In the genomic region with DNA sequence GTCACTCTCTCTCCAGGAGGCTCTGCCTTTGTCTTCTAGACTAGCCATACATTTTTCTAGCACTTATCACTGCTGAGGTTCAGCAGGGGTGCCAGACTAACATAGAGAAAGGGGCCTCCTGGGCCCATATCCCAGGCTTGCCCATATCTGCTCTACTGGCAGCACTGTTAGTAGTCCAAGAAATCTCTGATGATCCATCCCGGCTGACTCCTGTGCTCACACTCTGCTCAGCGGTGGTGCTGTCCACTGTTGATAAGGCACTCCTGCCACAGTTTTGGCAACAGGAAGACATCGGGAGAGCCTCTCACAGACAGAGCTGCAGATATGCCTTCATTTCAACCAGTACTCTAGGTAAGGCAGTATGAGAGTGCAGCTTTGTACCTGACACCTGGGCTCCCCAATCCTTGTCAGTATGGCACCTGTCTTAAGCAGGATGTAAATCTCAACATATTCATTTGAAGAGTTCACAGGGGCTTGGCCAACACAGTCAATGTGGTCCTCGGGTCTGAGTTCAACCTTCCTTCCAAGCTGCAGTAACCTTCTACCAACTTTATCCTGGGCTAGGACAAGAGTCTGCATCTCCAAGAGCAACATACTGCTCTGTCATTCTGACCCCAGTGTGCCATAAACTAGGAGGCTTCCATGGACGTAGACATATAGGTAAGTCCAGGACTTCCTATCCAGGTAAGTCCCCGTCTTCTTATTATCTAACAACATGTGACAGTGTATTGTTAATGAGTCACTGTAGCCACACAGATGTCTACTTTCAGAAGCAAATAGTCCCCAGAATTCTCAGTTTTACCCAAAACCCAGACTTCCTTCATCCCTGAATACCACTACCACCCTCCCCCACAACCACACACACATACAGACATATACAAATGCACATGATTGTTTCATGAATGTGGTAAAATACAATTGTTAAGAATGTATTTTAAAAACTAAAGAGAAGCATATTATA, we compare ENCODE assay signal across 8 cellular contexts. TPM values are rescaled to one million over a fixed set of nuclear protein-coding genes. Genes with fewer than 3 reads are reported as not detected.
DNase-seq lines count a peak whose midpoint lies in the region; ATAC-seq and TF ChIP-seq lines count a peak whose summit lies in the region.

No MANE protein-coding gene starts in this region.

- H3K36me3 ChIP-seq in IMR-90 (ENCODE audit: control insufficient read depth, insufficient read depth, low read length), result peaks cover 11% of the 10 kb centered on the region
- H3K36me3 ChIP-seq in mucosa of descending colon (ENCODE audit: low read depth), result no peaks in the 10 kb centered on the region

- no peak overlapping the region for H3K4ac ChIP-seq in IMR-90 (ENCODE audit: low read depth, low read length)

- dilution Hi-C loops in IMR-90 (cut with HindIII; ENCODE audit: low sequenced_read_pairs, unreplicated experiment), result no loop called here

- no peaks in the 10 kb centered on the region for H3K27me3 ChIP-seq in IMR-90 (ENCODE audit: control insufficient read depth, insufficient read depth, low read length)

- intact Hi-C loops in IMR-90 (cut with micrococcal nuclease), result no loop called here
- intact Hi-C loops in mucosa of descending colon (cut with DNase I, micrococcal nuclease), result no loop called here

- peaks cover 36% of the 10 kb centered on the region for H3K9me1 ChIP-seq in IMR-90 (ENCODE audit: insufficient read depth, low read length)

- no peak overlapping the region for H3K14ac ChIP-seq in IMR-90 (replicated peaks; ENCODE audit: low read depth, low read length)

- POLR2A ChIA-PET in IMR-90 (lab: Charles Lee; ENCODE audit: unreplicated experiment), result no interaction called here

- peaks cover 4 to 78% of the 10 kb centered on the region in 2 experiments; a peak in 2 of 4 replicates for H3K79me1 ChIP-seq in IMR-90 (ENCODE audit: low read depth in 1 of 2, low read length in 2 of 2)

- no peaks in the 10 kb centered on the region for H3K9me3 Mint-ChIP-seq in mesothelial cell of epicardium

- TF ChIP-seq CTCF in IMR-90 (conservative IDR thresholded peaks at IDR 0.05; ENCODE audit: low read depth, low read length) (no peak), fibroblast of the aortic adventitia (IDR thresholded peaks at IDR 0.05; ENCODE audit: insufficient read depth, low read length) (no peak), mucosa of descending colon (IDR thresholded peaks at IDR 0.05) (no peak), GM13977 (IDR thresholded peaks at IDR 0.05; ENCODE audit: extremely low read depth, insufficient read depth, missing control alignments) (no peak), mesothelial cell of epicardium (IDR thresholded peaks at IDR 0.05; ENCODE audit: unreplicated experiment) (no peak)

- H4K20me1 ChIP-seq in IMR-90 (ENCODE audit: insufficient read depth, low read length), result peaks cover 97% of the 10 kb centered on the region

- no peak overlapping the region for H3K27ac Mint-ChIP-seq in mesothelial cell of epicardium

- no peak overlapping the region for H2BK120ac ChIP-seq in IMR-90 (ENCODE audit: low read depth, low read length)

- CTCF ChIA-PET in IMR-90 (lab: Yijun Ruan, JAX), result no interaction called here

- no peak overlapping the region for H2AK9ac ChIP-seq in IMR-90 (replicated peaks; ENCODE audit: low read depth, low read length, poor library complexity)

- no peaks in the 10 kb centered on the region for H3K36me3 Mint-ChIP-seq in mesothelial cell of epicardium

- H3K4me1 ChIP-seq in IMR-90 (ENCODE audit: control insufficient read depth, insufficient read depth, low read length) (peaks cover 23% of the 10 kb centered on the region), mucosa of descending colon (ENCODE audit: low read depth) (no peaks in the 10 kb centered on the region)

- TF ChIP-seq POLR2A in IMR-90 (IDR thresholded peaks at IDR 0.05; ENCODE audit: low read depth, low read length), result no peak

- H2BK5ac ChIP-seq in IMR-90 (ENCODE audit: low read depth, low read length, poor library complexity, severe bottlenecking), result no peak overlapping the region

- H3K9me3 ChIP-seq in IMR-90 (ENCODE audit: control insufficient read depth, insufficient read depth, low read length) (no peaks in the 10 kb centered on the region), mucosa of descending colon (no peaks in the 10 kb centered on the region)

- no peak overlapping the region for H2AK5ac ChIP-seq in IMR-90 (ENCODE audit: low read depth, low read length)

- peak overlapping the region; percentile 23; the same call in 1 of the 2 replicates for H3K23ac ChIP-seq in IMR-90 (ENCODE audit: low read depth, low read length)

- H2AFZ ChIP-seq in IMR-90 (replicated peaks; ENCODE audit: low read length, poor library complexity), result no peak overlapping the region

- no peak for TF ChIP-seq RAD21 in IMR-90 (IDR thresholded peaks at IDR 0.05; ENCODE audit: low read length)

- H3K4me3 Mint-ChIP-seq in mesothelial cell of epicardium, result no peak overlapping the region

- no peak overlapping the region for H3K56ac ChIP-seq in IMR-90 (ENCODE audit: extremely low read depth, insufficient read depth, low read length)

- no TSS peak for BruUV-seq in IMR-90 (replicated peaks; lab: Mats Ljungman, UMichigan)

- no peak overlapping the region for H3K27ac ChIP-seq in IMR-90 (ENCODE audit: insufficient read depth, low read length)

- H3K9ac ChIP-seq in IMR-90 (ENCODE audit: low read depth, low read length), result no peak overlapping the region

- no peaks in the 10 kb centered on the region for H3K27me3 Mint-ChIP-seq in mesothelial cell of epicardium (ENCODE audit: low read depth)

- H3K4me2 ChIP-seq in IMR-90 (ENCODE audit: low read depth, low read length), result no peak overlapping the region

- in situ Hi-C loops in IMR-90 (cut with MboI; ENCODE audit: low sequenced_read_pairs) (loop anchor here (25.0 kb wide), 1 partner anchor 563 kb away; the partner anchor contains the start of gene CCNYL1), GM13977 (cut with MboI; ENCODE audit: low pct_unique_long_range_greater_than_20kb, low sequenced_read_pairs, unreplicated experiment) (no loop called here)

- peak; percentile 78 for ATAC-seq in GM21528 (IDR thresholded peaks at IDR 0.05; ENCODE audit: low FRiP score, unreplicated experiment)
- ATAC-seq in IMR-90 (ENCODE audit: low read depth), result peak; percentile 60
- ATAC-seq in mucosa of descending colon, result no peak

- H3K18ac ChIP-seq in IMR-90 (ENCODE audit: low read depth, low read length), result no peak overlapping the region

- H2BK20ac ChIP-seq in IMR-90 (ENCODE audit: low read depth, low read length), result no peak overlapping the region

- WGBS in IMR-90 (ENCODE audit: extremely low coverage in 2 of 2, insufficient read length in 1 of 2), 2 experiments, result 60% methylated on average over 1 of the region's 6 CpGs; no CpG with 5 or more reads in 1 of the 2 experiments

- H3K4me1 Mint-ChIP-seq in mesothelial cell of epicardium, result peaks cover 33% of the 10 kb centered on the region

- H3K4me3 ChIP-seq in GM08714 (ENCODE audit: low read length) (peak overlapping the region; percentile 35; the same call in 1 of the 2 replicates), IMR-90 (ENCODE audit: insufficient read depth, low read depth, low read length) (no peak overlapping the region), fibroblast of the aortic adventitia (ENCODE audit: low read depth, low read length) (no peak overlapping the region), mucosa of descending colon (no peak overlapping the region)

- DNase-seq in IMR-90 (peak; percentile 50), fibroblast of the aortic adventitia (ENCODE audit: low read depth) (peak; percentile 63), mucosa of descending colon (no peak), GM13977 (ENCODE audit: low spot score) (no peak), mesothelial cell of epicardium (ENCODE audit: low spot score in 2 of 2, unreplicated experiment in 2 of 2) (no peak), NCI-H146 (lab: John Stamatoyannopoulos, UW) (no peak)

- no peak overlapping the region for H4K8ac ChIP-seq in IMR-90 (ENCODE audit: low read depth in 2 of 2, low read length in 2 of 2)

- no peak overlapping the region; the same call in 2 of the 3 replicates for H2BK15ac ChIP-seq in IMR-90 (ENCODE audit: low read depth, low read length)

- H4K91ac ChIP-seq in IMR-90 (ENCODE audit: insufficient read depth, low read depth, low read length), result no peak overlapping the region

- no peak overlapping the region for H4K5ac ChIP-seq in IMR-90 (ENCODE audit: low read depth, low read length)

TF ChIP-seq in IMR-90, 13 proteins besides CTCF, POLR2A, EP300 and RAD21:
- no peak for TF ChIP-seq SMC3 (IDR thresholded peaks at IDR 0.05; ENCODE audit: low read depth, low read length)
- no peak for TF ChIP-seq CEBPB (IDR thresholded peaks at IDR 0.05; ENCODE audit: low read depth, low read length)
- no peak for TF ChIP-seq MXI1 (IDR thresholded peaks at IDR 0.05; ENCODE audit: borderline replicate concordance, low read depth, low read length)
- TF ChIP-seq USF2 (IDR thresholded peaks at IDR 0.05; ENCODE audit: low read depth, low read length), result no peak
- TF ChIP-seq MAFK (IDR thresholded peaks at IDR 0.05; ENCODE audit: low read depth, low read length), result no peak

RNA-seq across cellular contexts. Expression of gene KLF7, which starts 16.2 kb away (rescaled TPM):
- total RNA-seq in IMR-90 (2012; rRNA removed) (25.3 and 28.5 TPM in 2 replicates), fibroblast of the aortic adventitia (ENCODE audit: low replicate concordance) (12.3 and 38.5 TPM in 2 replicates), mucosa of descending colon (10 to 100 TPM in 2 of 3 donors, 1 to 10 TPM in 1; 6.7 to 32.7 (median 12.9) TPM), mesothelial cell of epicardium (16.2 to 17.8 TPM (median 16.9 TPM) in 3 replicates)
- 23.1 and 24.1 TPM in 2 replicates for polyA plus RNA-seq in IMR-90 (2012; rRNA removed)
- 5.1 and 8.5 TPM in 2 replicates for polyA plus RNA-seq in IMR-90 (2012; cell fraction: cytosol; rRNA removed)
- polyA plus RNA-seq in IMR-90 (2012; cell fraction: nucleus; rRNA removed; ENCODE audit: low replicate concordance), result 33.0 and 75.4 TPM in 2 replicates

Comparison
In these comparisons a context has a peak if more than half of its experiments do, and no peak if none do; other contexts are left out.
1. DNase-seq: peak in IMR-90 (single experiment) and fibroblast of the aortic adventitia (single experiment); none in mucosa of descending colon (0 of 3), GM13977 (single experiment), mesothelial cell of epicardium (0 of 2) and NCI-H146 (single experiment).